ENCODE assay signal across 1 cellular context in genomic region chr1:45864124-45864721, GRCh38.
TF ChIP-seq lines count a peak whose summit lies in the region.

No MANE protein-coding gene starts in this region.

TF ChIP-seq in IMR-90, 13 proteins besides CTCF, POLR2A, EP300 and RAD21:
- TF ChIP-seq RFX5 (IDR thresholded peaks at IDR 0.05; ENCODE audit: low read depth, low read length) (no peak), MXI1 (IDR thresholded peaks at IDR 0.05; ENCODE audit: borderline replicate concordance, low read depth, low read length) (peak; percentile 71; the same call in 1 of the 2 replicates), MAFK (IDR thresholded peaks at IDR 0.05; ENCODE audit: low read depth, low read length) (no peak)
